10 cellular contexts compared by ENCODE assay signal in the genomic region with DNA sequence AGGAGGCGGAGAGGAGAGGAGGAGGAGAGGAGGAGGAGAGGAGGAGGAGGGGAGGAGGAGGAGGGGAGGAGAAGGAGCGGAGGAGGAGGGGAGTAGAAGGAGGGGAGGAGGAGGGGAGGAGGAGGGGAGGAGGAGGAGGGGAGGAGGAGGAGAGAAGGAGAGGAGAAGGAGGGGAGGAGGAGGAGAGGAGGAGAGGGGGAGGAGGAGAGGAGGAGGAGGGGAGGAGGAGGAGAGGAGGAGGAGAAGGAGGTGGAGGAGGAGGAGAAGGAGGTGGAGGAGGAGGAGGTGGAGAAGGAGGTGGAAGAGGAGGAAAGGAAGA. TPM values are rescaled to one million over a fixed set of nuclear protein-coding genes. Genes with fewer than 3 reads are reported as not detected.
DNase-seq lines count a peak whose midpoint lies in the region; ATAC-seq and TF ChIP-seq lines count a peak whose summit lies in the region.
"Had no signal": no experiment of that assay in that cellular context is flagged by ENCODE, and none has a peak within 500 bp of the region (broad histone marks: within the 10 kb centered on the region; RNA-seq: fewer than 3 reads in every experiment).

No MANE protein-coding gene starts in this region.

- ATAC-seq in stimulated activated naive B cell treated with anti-CD40 and anti-IgM and Interleukin-4, amounts not matched to agents 10 μg/mL and 1 μg/mL and 100 μg/mL, for 72 hours (replicated peaks), result no peak

- POLR2A ChIA-PET in activated CD4-positive, alpha-beta memory T cell treated with anti-CD3 and anti-CD28 coated beads, Interleukin-2, amount 10 ng/mL, durations not matched to agents 7 days and 5 days (lab: Charles Lee), result no interaction called here

- H3K27ac ChIP-seq in Peyer's patch (peak overlapping the region in 3 of 4 donors; percentile 76 to 90 (median 89)), esophagus muscularis mucosa (replicated peaks in 1 of 4) (peak overlapping the region; percentile 76 to 84 (median 82)), sigmoid colon (peak overlapping the region in 3 of 4 donors; percentile 78 to 80 (median 80))

- H3K36me3 Mint-ChIP-seq in Calu3 (ENCODE audit: insufficient read depth, unreplicated experiment), result peaks cover 12% of the 10 kb centered on the region
- peaks cover 0 to 2% of the 10 kb centered on the region in 2 donors for H3K36me3 Mint-ChIP-seq in stimulated activated naive B cell treated with anti-CD40 and anti-IgM and Interleukin-4, amounts not matched to agents 10 μg/mL and 1 μg/mL and 100 μg/mL, for 72 hours
- H3K36me3 Mint-ChIP-seq in activated CD4-positive, alpha-beta memory T cell treated with anti-CD3 and anti-CD28 coated beads, Interleukin-2, amount 10 ng/mL, durations not matched to agents 7 days and 5 days (ENCODE audit: low read depth), result no peaks in the 10 kb centered on the region

- TF ChIP-seq POLR2A in Peyer's patch (IDR thresholded peaks at IDR 0.05), result no peak
- no peak for TF ChIP-seq POLR2A in esophagus muscularis mucosa (IDR thresholded peaks at IDR 0.05; ENCODE audit: low read depth)
- TF ChIP-seq POLR2A in sigmoid colon (IDR thresholded peaks at IDR 0.05), result no peak

- peak overlapping the region; percentile 87 for H3K27ac Mint-ChIP-seq in Calu3 (ENCODE audit: unreplicated experiment)
- no peak overlapping the region for H3K27ac Mint-ChIP-seq in stimulated activated naive B cell treated with anti-CD40 and anti-IgM and Interleukin-4, amounts not matched to agents 10 μg/mL and 1 μg/mL and 100 μg/mL, for 72 hours
- H3K27ac Mint-ChIP-seq in activated CD4-positive, alpha-beta memory T cell treated with anti-CD3 and anti-CD28 coated beads, Interleukin-2, amount 10 ng/mL, durations not matched to agents 7 days and 5 days, result no peak overlapping the region

- CTCF ChIA-PET in Calu3 (lab: Charles Lee), result no interaction called here
- CTCF ChIA-PET in activated CD4-positive, alpha-beta memory T cell treated with anti-CD3 and anti-CD28 coated beads, Interleukin-2, amount 10 ng/mL, durations not matched to agents 7 days and 5 days (lab: Charles Lee), result no interaction called here

- DNase-seq in Calu3 (no peak), Peyer's patch (no peak), esophagus muscularis mucosa (ENCODE audit: extremely low spot score) (no peak), sigmoid colon (no peak), putamen (ENCODE audit: low spot score) (no peak)
- no peak for DNase-seq in stimulated activated naive B cell treated with anti-CD40 and anti-IgM and Interleukin-4, amounts not matched to agents 10 μg/mL and 1 μg/mL and 100 μg/mL, for 72 hours
- DNase-seq in activated CD4-positive, alpha-beta memory T cell treated with anti-CD3 and anti-CD28 coated beads, Interleukin-2, amount 10 ng/mL, durations not matched to agents 7 days and 5 days, result no peak
- DNase-seq in activated CD4-positive, CD25-positive, alpha-beta regulatory T cell treated with anti-CD3 and anti-CD28 coated beads, Interleukin-2, amount 50 U/mL, for 72 hours, result no peak
- DNase-seq: DMS79, NCI-H446 treated with DMSO at 0.1 percent for 48 hours had no signal

- no peaks in the 10 kb centered on the region for H3K9me3 ChIP-seq in Peyer's patch
- no peaks in the 10 kb centered on the region for H3K9me3 ChIP-seq in esophagus muscularis mucosa
- no peaks in the 10 kb centered on the region for H3K9me3 ChIP-seq in sigmoid colon

- H3K4me1 Mint-ChIP-seq in Calu3 (ENCODE audit: low read depth, unreplicated experiment), result peaks cover 14% of the 10 kb centered on the region
- peaks cover 9 to 18% of the 10 kb centered on the region in 2 donors for H3K4me1 Mint-ChIP-seq in stimulated activated naive B cell treated with anti-CD40 and anti-IgM and Interleukin-4, amounts not matched to agents 10 μg/mL and 1 μg/mL and 100 μg/mL, for 72 hours
- H3K4me1 Mint-ChIP-seq in activated CD4-positive, alpha-beta memory T cell treated with anti-CD3 and anti-CD28 coated beads, Interleukin-2, amount 10 ng/mL, durations not matched to agents 7 days and 5 days, result peaks cover 13% of the 10 kb centered on the region

- H3K9me3 Mint-ChIP-seq in Calu3 (ENCODE audit: low read depth, unreplicated experiment), result no peaks in the 10 kb centered on the region
- no peaks in the 10 kb centered on the region for H3K9me3 Mint-ChIP-seq in stimulated activated naive B cell treated with anti-CD40 and anti-IgM and Interleukin-4, amounts not matched to agents 10 μg/mL and 1 μg/mL and 100 μg/mL, for 72 hours
- no peaks in the 10 kb centered on the region for H3K9me3 Mint-ChIP-seq in activated CD4-positive, alpha-beta memory T cell treated with anti-CD3 and anti-CD28 coated beads, Interleukin-2, amount 10 ng/mL, durations not matched to agents 7 days and 5 days

- TF ChIP-seq EP300 in esophagus muscularis mucosa (IDR thresholded peaks at IDR 0.05), result no peak
- no peak for TF ChIP-seq EP300 in sigmoid colon (IDR thresholded peaks at IDR 0.05)

- H3K4me3 ChIP-seq in Peyer's patch (no peak overlapping the region), esophagus muscularis mucosa (peak overlapping the region in 2 of 4 donors; percentile 53 to 58), sigmoid colon (no peak overlapping the region)

- H3K4me3 Mint-ChIP-seq in Calu3 (ENCODE audit: low read depth, unreplicated experiment), result peak overlapping the region; percentile 66
- H3K4me3 Mint-ChIP-seq in stimulated activated naive B cell treated with anti-CD40 and anti-IgM and Interleukin-4, amounts not matched to agents 10 μg/mL and 1 μg/mL and 100 μg/mL, for 72 hours, result no peak overlapping the region
- H3K4me3 Mint-ChIP-seq in activated CD4-positive, alpha-beta memory T cell treated with anti-CD3 and anti-CD28 coated beads, Interleukin-2, amount 10 ng/mL, durations not matched to agents 7 days and 5 days, result no peak overlapping the region

- no peaks in the 10 kb centered on the region for H3K36me3 ChIP-seq in Peyer's patch
- no peaks in the 10 kb centered on the region for H3K36me3 ChIP-seq in esophagus muscularis mucosa
- H3K36me3 ChIP-seq in sigmoid colon, result no peaks in the 10 kb centered on the region

- H3K4me1 ChIP-seq in Peyer's patch (peaks cover 0 to 10% (median 3%) of the 10 kb centered on the region in 4 donors), esophagus muscularis mucosa (peaks cover 3 to 15% (median 13%) of the 10 kb centered on the region in 4 donors), sigmoid colon (peaks cover 0 to 13% (median 11%) of the 10 kb centered on the region in 4 donors)

- no peaks in the 10 kb centered on the region for H3K27me3 ChIP-seq in Peyer's patch
- no peaks in the 10 kb centered on the region for H3K27me3 ChIP-seq in esophagus muscularis mucosa
- H3K27me3 ChIP-seq in sigmoid colon, result no peaks in the 10 kb centered on the region

- TF ChIP-seq CTCF in Calu3 (IDR thresholded peaks at IDR 0.05; ENCODE audit: unreplicated experiment) (no peak), Peyer's patch (IDR thresholded peaks at IDR 0.05) (no peak), esophagus muscularis mucosa (IDR thresholded peaks at IDR 0.05) (no peak), sigmoid colon (IDR thresholded peaks at IDR 0.05) (no peak)

- H3K27me3 Mint-ChIP-seq in Calu3 (ENCODE audit: unreplicated experiment), result no peaks in the 10 kb centered on the region
- no peaks in the 10 kb centered on the region for H3K27me3 Mint-ChIP-seq in stimulated activated naive B cell treated with anti-CD40 and anti-IgM and Interleukin-4, amounts not matched to agents 10 μg/mL and 1 μg/mL and 100 μg/mL, for 72 hours
- H3K27me3 Mint-ChIP-seq in activated CD4-positive, alpha-beta memory T cell treated with anti-CD3 and anti-CD28 coated beads, Interleukin-2, amount 10 ng/mL, durations not matched to agents 7 days and 5 days, result no peaks in the 10 kb centered on the region

- no CpG with 5 or more reads among the region's 2 CpGs for WGBS in esophagus muscularis mucosa
- no CpG with 5 or more reads among the region's 2 CpGs for WGBS in sigmoid colon, 2 donors

- intact Hi-C loops in Calu3 (cut with micrococcal nuclease; ENCODE audit: unreplicated experiment) (no loop called here), esophagus muscularis mucosa (cut with DNase I) (no loop called here), sigmoid colon (cut with DNase I) (no loop called here)

- no TSS peak for BruUV-seq in Calu3 (replicated peaks; lab: Mats Ljungman, UMichigan)

RNA-seq across cellular contexts. Expression of a gene that starts 15.5 kb away (rescaled TPM):
- total RNA-seq in Calu3 (2022) (30.1 and 30.2 TPM in 2 replicates), Peyer's patch (10 to 100 TPM; 24.7 to 67.7 (median 42.2) TPM), esophagus muscularis mucosa (10 to 100 TPM; 45.9 to 61.9 (median 54.2) TPM), sigmoid colon (10 to 100 TPM; 24.1 to 48.5 (median 37.1) TPM)
- polyA plus RNA-seq in sigmoid colon, result 10 to 100 TPM; 18.6 to 25.7 (median 24.3) TPM
- 10 to 100 TPM; 23.6 to 24.0 TPM for total RNA-seq in activated CD4-positive, alpha-beta memory T cell treated with anti-CD3 and anti-CD28 coated beads, Interleukin-2, amount 10 ng/mL, durations not matched to agents 7 days and 5 days

RNA-seq across cellular contexts. Expression of a gene that starts 23.6 kb away (rescaled TPM):
- total RNA-seq in Calu3 (2022) (55.3 and 70.6 TPM in 2 replicates), Peyer's patch (100 to 1,000 TPM in 3 of 4 donors, 10 to 100 TPM in 1; 48.7 to 178 (median 137) TPM), esophagus muscularis mucosa (10 to 100 TPM; 10.4 to 24.2 (median 18.8) TPM), sigmoid colon (10 to 100 TPM; 15.6 to 30.7 (median 24.2) TPM)
- polyA plus RNA-seq in sigmoid colon, result 100 to 1,000 TPM in 2 of 3 donors, 10 to 100 TPM in 1; 93.7 to 120 (median 109) TPM
- total RNA-seq in activated CD4-positive, alpha-beta memory T cell treated with anti-CD3 and anti-CD28 coated beads, Interleukin-2, amount 10 ng/mL, durations not matched to agents 7 days and 5 days, result 10 to 100 TPM; 29.8 to 30.6 TPM
